Comparison of ENCODE assay signal across 8 cellular contexts in the genomic region with DNA sequence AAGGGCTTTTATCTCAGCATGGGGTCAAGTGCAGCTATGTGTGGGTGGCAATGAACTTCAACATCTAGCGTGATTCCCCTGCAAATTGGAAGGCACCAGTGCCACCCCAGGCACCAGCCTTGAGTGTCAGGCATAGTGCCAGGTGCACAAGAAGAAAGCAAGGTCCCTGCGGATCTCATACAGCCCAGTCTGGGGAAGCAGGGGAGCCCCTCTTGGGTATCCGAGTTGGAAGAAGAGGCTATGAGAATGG.
A peak's percentile ranks its signal among the peaks of the same experiment; 100 is the strongest.
DNase-seq lines count a peak whose midpoint lies in the region; ATAC-seq and TF ChIP-seq lines count a peak whose summit lies in the region.

No MANE protein-coding gene starts in this region.

- no peaks in the 10 kb centered on the region for H3K36me3 ChIP-seq in lung (ENCODE audit: control insufficient read depth in 2 of 2, insufficient read depth in 2 of 2, low read length in 2 of 2)
- no peaks in the 10 kb centered on the region for H3K36me3 ChIP-seq in tibial nerve

- peak overlapping the region; percentile 89 to 92 for H3K4me3 Mint-ChIP-seq in activated T-cell treated with anti-CD3 and anti-CD28 coated beads, Interleukin-2, amount 50 U/mL, for 72 hours

- H3K9me3 ChIP-seq in lung (ENCODE audit: control insufficient read depth in 2 of 2, insufficient read depth in 1 of 2, low read length in 1 of 2) (no peaks in the 10 kb centered on the region), tibial nerve (no peaks in the 10 kb centered on the region)

- H3K27me3 ChIP-seq in lung (ENCODE audit: control insufficient read depth, insufficient read depth) (no peaks in the 10 kb centered on the region), tibial nerve (no peaks in the 10 kb centered on the region)

- H3K4me1 Mint-ChIP-seq in activated T-cell treated with anti-CD3 and anti-CD28 coated beads, Interleukin-2, amount 50 U/mL, for 72 hours (ENCODE audit: low read depth), result peaks cover 9% of the 10 kb centered on the region

- H3K27me3 Mint-ChIP-seq in activated T-cell treated with anti-CD3 and anti-CD28 coated beads, Interleukin-2, amount 50 U/mL, for 72 hours (ENCODE audit: low read depth), result peaks cover 16% of the 10 kb centered on the region

- DNase-seq in activated T-cell treated with anti-CD3 and anti-CD28 coated beads, Interleukin-2, amount 50 U/mL, for 72 hours, result no peak
- DNase-seq in activated T-cell treated with anti-CD3 and anti-CD28 coated beads, Interleukin-2, amount 50 U/mL, for 1 hour, result no peak
- DNase-seq in astrocyte of the spinal cord (ENCODE audit: low read depth, low spot score), result no peak
- no peak for DNase-seq in lung (ENCODE audit: low spot score)
- peak in 1 of 2 donors; percentile 18 for DNase-seq in tibial nerve (ENCODE audit: low spot score in 2 of 2)
- DNase-seq in iPS-NIHi11 (ENCODE audit: low spot score), result no peak
- no peak for DNase-seq in SHP77 (lab: John Stamatoyannopoulos, UW)
- DNase-seq in sciatic nerve (ENCODE audit: low spot score), result no peak

- in situ Hi-C loops in astrocyte of the spinal cord (cut with HindIII; ENCODE audit: low sequenced_read_pairs), result no loop called here

- TF ChIP-seq EP300 in tibial nerve (IDR thresholded peaks at IDR 0.05), result no peak

- H3K4me1 ChIP-seq in lung (ENCODE audit: control insufficient read depth in 2 of 2, insufficient read depth in 2 of 2, low read length in 2 of 2), result peaks cover 0 to 3% of the 10 kb centered on the region in 2 donors
- peaks cover 0 to 18% (median 1%) of the 10 kb centered on the region in 4 donors for H3K4me1 ChIP-seq in tibial nerve

- H3K27ac Mint-ChIP-seq in activated T-cell treated with anti-CD3 and anti-CD28 coated beads, Interleukin-2, amount 50 U/mL, for 72 hours, result peak overlapping the region; percentile 77

- WGBS in lung, 2 donors, result 7 to 8% methylated on average over 3 of the region's 3 CpGs
- 17 to 19% methylated on average over 3 of the region's 3 CpGs for WGBS in tibial nerve, 2 donors

- no peaks in the 10 kb centered on the region for H3K36me3 Mint-ChIP-seq in activated T-cell treated with anti-CD3 and anti-CD28 coated beads, Interleukin-2, amount 50 U/mL, for 72 hours (ENCODE audit: insufficient read depth in 2 of 2)

- no peak for TF ChIP-seq POLR2A in tibial nerve (IDR thresholded peaks at IDR 0.05)

- peak overlapping the region; percentile 76 to 94 for H3K27ac ChIP-seq in lung (ENCODE audit: low read depth in 1 of 2, low read length in 1 of 2)
- H3K27ac ChIP-seq in tibial nerve, result peak overlapping the region; percentile 16 to 87 (median 86)

- H3K4me3 ChIP-seq in astrocyte of the spinal cord (ENCODE audit: low read depth, low read length) (peak overlapping the region; percentile 51), lung (peak overlapping the region; percentile 58), tibial nerve (peak overlapping the region; percentile 27 to 66 (median 48))

- intact Hi-C loops in sciatic nerve (cut with DNase I), result loop anchor here (5.0 kb wide), 1 partner anchor 765 kb away; the partner anchor contains the start of gene ZMIZ1

- ATAC-seq in activated T-cell treated with anti-CD3 and anti-CD28 coated beads, Interleukin-2, amount 50 U/mL, for 72 hours (replicated peaks in 1 of 2), result no peak
- ATAC-seq in lung (ENCODE audit: insufficient read depth, low FRiP score), result no peak
- ATAC-seq in sciatic nerve, result no peak

- peaks cover 2% of the 10 kb centered on the region in 2 donors for H3K9me3 Mint-ChIP-seq in activated T-cell treated with anti-CD3 and anti-CD28 coated beads, Interleukin-2, amount 50 U/mL, for 72 hours

- TF ChIP-seq CTCF in astrocyte of the spinal cord (IDR thresholded peaks at IDR 0.05; ENCODE audit: low read depth, low read length), result no peak
- TF ChIP-seq CTCF in lung (IDR thresholded peaks at IDR 0.05; ENCODE audit: control extremely low read depth, extremely low read depth), result no peak
- TF ChIP-seq CTCF in tibial nerve (IDR thresholded peaks at IDR 0.05), result no peak
